In genomic region chr15:28588977-28589606, GRCh38 we compare ENCODE assay signal across 11 cellular contexts. TPM values are rescaled to one million over a fixed set of nuclear protein-coding genes. Genes with fewer than 3 reads are reported as not detected.
DNase-seq lines count a peak whose midpoint lies in the region; ATAC-seq and TF ChIP-seq lines count a peak whose summit lies in the region.
"Not testable (repeated sequence)": the region's sequence is repeated elsewhere in the genome, so short reads cannot be mapped to it uniquely, and the experiment has no call there.
"Had no signal": no experiment of that assay in that cellular context is flagged by ENCODE, and none has a peak within 500 bp of the region (broad histone marks: within the 10 kb centered on the region; RNA-seq: fewer than 3 reads in every experiment).

No MANE protein-coding gene starts in this region.

- H3K9me3 ChIP-seq in CD4-positive, alpha-beta T cell (ENCODE audit: control insufficient read depth, low read length); thoracic aorta: not testable (repeated sequence)

- not testable (repeated sequence) for H3K27ac ChIP-seq in CD4-positive, alpha-beta T cell (ENCODE audit: low read depth, low read length); thoracic aorta
- H3K27ac ChIP-seq in VCaP = peak overlapping the region; percentile 44

- CTCF ChIA-PET in CD4-positive, alpha-beta T cell (lab: Charles Lee) = not testable (repeated sequence)

- not testable (repeated sequence) for H3K4me1 ChIP-seq in thoracic aorta (ENCODE audit: control insufficient read depth in 1 of 2, low read depth in 2 of 2)

- ATAC-seq in CD4-positive, alpha-beta T cell (ENCODE audit: poor library complexity) = peak; percentile 73
- ATAC-seq in GM19463 (IDR thresholded peaks at IDR 0.05; ENCODE audit: unreplicated experiment) (peak; percentile 60), HG03342 (IDR thresholded peaks at IDR 0.05; ENCODE audit: unreplicated experiment) (peak; percentile 74), left ventricle myocardium superior (peak; percentile 50), natural killer cell (peak in 2 of 3 donors; percentile 54 to 81)
- peak; percentile 76 for ATAC-seq in central memory CD8-positive, alpha-beta T cell (replicated peaks; ENCODE audit: extremely low read depth, poor library complexity, severe bottlenecking)
- not testable (repeated sequence) for ATAC-seq in thoracic aorta (ENCODE audit: insufficient number of reproducible peaks, low FRiP score, low read depth)

- H3K27ac Mint-ChIP-seq in CD4-positive, alpha-beta T cell = peak overlapping the region; percentile 75
- not testable (repeated sequence) for H3K27ac Mint-ChIP-seq in central memory CD8-positive, alpha-beta T cell (ENCODE audit: low read depth)
- H3K27ac Mint-ChIP-seq in natural killer cell = peak overlapping the region in 1 of 2 donors; percentile 85

- not testable (repeated sequence) for H3K27me3 ChIP-seq in CD4-positive, alpha-beta T cell (ENCODE audit: control insufficient read depth, insufficient read depth, low read length); thoracic aorta (replicated peaks; ENCODE audit: insufficient read depth)

- peak overlapping the region; percentile 58 for H3K4me3 ChIP-seq in thoracic aorta

- not testable (repeated sequence) for H3K4me3 Mint-ChIP-seq in CD4-positive, alpha-beta T cell; natural killer cell
- H3K4me3 Mint-ChIP-seq in central memory CD8-positive, alpha-beta T cell = peak overlapping the region; percentile 85

- not testable (repeated sequence) for H3K36me3 Mint-ChIP-seq in CD4-positive, alpha-beta T cell (ENCODE audit: low read depth); central memory CD8-positive, alpha-beta T cell (ENCODE audit: insufficient read depth); natural killer cell

- not testable (repeated sequence) for H3K27me3 Mint-ChIP-seq in CD4-positive, alpha-beta T cell; central memory CD8-positive, alpha-beta T cell; natural killer cell (ENCODE audit: low read depth in 2 of 2)

- not testable (repeated sequence) for H3K9me3 Mint-ChIP-seq in CD4-positive, alpha-beta T cell; central memory CD8-positive, alpha-beta T cell; natural killer cell

- DNase-seq in CD4-positive, alpha-beta T cell; central memory CD8-positive, alpha-beta T cell (ENCODE audit: low spot score in 2 of 2); left ventricle myocardium superior; natural killer cell; thoracic aorta (ENCODE audit: low spot score): not testable (repeated sequence)

- H3K4me1 Mint-ChIP-seq in CD4-positive, alpha-beta T cell (ENCODE audit: low read depth); central memory CD8-positive, alpha-beta T cell; natural killer cell: not testable (repeated sequence)

- POLR2A ChIA-PET in CD4-positive, alpha-beta T cell (lab: Charles Lee) = not testable (repeated sequence)

- intact Hi-C loops in CD4-positive, alpha-beta T cell (cut with DNase I, micrococcal nuclease); left ventricle myocardium superior (cut with micrococcal nuclease); natural killer cell (cut with micrococcal nuclease): not testable (repeated sequence)

- H3K36me3 ChIP-seq in thoracic aorta = not testable (repeated sequence)

- TF ChIP-seq CTCF in CD4-positive, alpha-beta T cell (IDR thresholded peaks at IDR 0.05); VCaP (conservative IDR thresholded peaks at IDR 0.05); natural killer cell (IDR thresholded peaks at IDR 0.05); thoracic aorta (IDR thresholded peaks at IDR 0.05): not testable (repeated sequence)

RNA-seq across cellular contexts. Expression of gene GOLGA6L25, which starts 35.7 kb away (rescaled TPM):
- total RNA-seq in CD4-positive, alpha-beta T cell = not detected
- not detected for total RNA-seq in left ventricle myocardium superior
- total RNA-seq in natural killer cell = not detected
- not detected for total RNA-seq in thoracic aorta
- total RNA-seq: ascending aorta, GM23338, sciatic nerve had no signal

RNA-seq across cellular contexts. Expression of gene GOLGA8G, which starts 56.3 kb away (rescaled TPM):
- total RNA-seq in CD4-positive, alpha-beta T cell = not detected
- total RNA-seq in left ventricle myocardium superior (not detected), natural killer cell (under 1 TPM in 2 of 3 donors, not detected in 1; 0.09 to 0.11 TPM), thoracic aorta (not detected)
- total RNA-seq: ascending aorta, GM23338, sciatic nerve had no signal
